ENCODE assay signal across 8 cellular contexts in genomic region chr14:51093371-51094281, GRCh38. TPM values are rescaled to one million over a fixed set of nuclear protein-coding genes. Genes with fewer than 3 reads are reported as not detected.
DNase-seq lines count a peak whose midpoint lies in the region; ATAC-seq and TF ChIP-seq lines count a peak whose summit lies in the region.

No MANE protein-coding gene starts in this region.

- peak; percentile 36 for ATAC-seq in CD4-positive, alpha-beta T cell (ENCODE audit: poor library complexity)
- ATAC-seq in GM21447 (IDR thresholded peaks at IDR 0.05; ENCODE audit: unreplicated experiment): no peak

- H2AFZ ChIP-seq in Karpas-422 (ENCODE audit: low read length): peak overlapping the region; percentile 79

- H4K20me1 ChIP-seq in Karpas-422 (ENCODE audit: insufficient read depth, low read depth, low read length): no peaks in the 10 kb centered on the region; the same call in 1 of the 2 replicates

- peaks cover 13% of the 10 kb centered on the region for H3K4me1 Mint-ChIP-seq in CD4-positive, alpha-beta T cell (ENCODE audit: low read depth)

- no peak overlapping the region for H3K27ac Mint-ChIP-seq in CD4-positive, alpha-beta T cell

- H3K4me3 Mint-ChIP-seq in CD4-positive, alpha-beta T cell: peak overlapping the region; percentile 99

- H3K4me2 ChIP-seq in Karpas-422 (ENCODE audit: low read depth, low read length, poor library complexity, severe bottlenecking): peak overlapping the region; percentile 91

- peak overlapping the region; percentile 61 for H3K9ac ChIP-seq in Karpas-422 (ENCODE audit: low read length)

- no peaks in the 10 kb centered on the region for H3K9me3 Mint-ChIP-seq in CD4-positive, alpha-beta T cell

- peak; percentile 45 for TF ChIP-seq CTCF in CD4-positive, alpha-beta T cell (IDR thresholded peaks at IDR 0.05)
- peak; percentile 52 for TF ChIP-seq CTCF in astrocyte of the cerebellum (IDR thresholded peaks at IDR 0.05; ENCODE audit: low read depth, low read length, missing control alignments)

- intact Hi-C loops in CD4-positive, alpha-beta T cell (cut with DNase I, micrococcal nuclease): loop anchor here in 1 of 2 experiments (2.0 kb wide), 1 partner anchor 147 kb away; the partner anchor contains the start of gene TMX1

- H3K9me3 ChIP-seq in CD4-positive, alpha-beta T cell (ENCODE audit: control insufficient read depth, low read length): no peaks in the 10 kb centered on the region
- no peaks in the 10 kb centered on the region for H3K9me3 ChIP-seq in Karpas-422 (ENCODE audit: low read length)

- no peaks in the 10 kb centered on the region for H3K9me2 ChIP-seq in Karpas-422 (replicated peaks; ENCODE audit: insufficient read depth, low read length)

- H3K27me3 ChIP-seq in CD4-positive, alpha-beta T cell (ENCODE audit: control insufficient read depth, insufficient read depth, low read length): peaks cover 5% of the 10 kb centered on the region
- H3K27me3 ChIP-seq in Karpas-422 (ENCODE audit: low read length): no peaks in the 10 kb centered on the region; the same call in 1 of the 2 replicates

- no peaks in the 10 kb centered on the region for H3K79me2 ChIP-seq in Karpas-422 (ENCODE audit: low read length)

- in situ Hi-C loops in astrocyte of the cerebellum (cut with HindIII; ENCODE audit: low sequenced_read_pairs): no loop called here

- H3K27ac ChIP-seq in CD4-positive, alpha-beta T cell (ENCODE audit: low read depth, low read length): no peak overlapping the region
- no peak overlapping the region for H3K27ac ChIP-seq in Karpas-422 (ENCODE audit: low read length)

- H3K36me3 ChIP-seq in Karpas-422 (ENCODE audit: insufficient read depth, low read length): no peaks in the 10 kb centered on the region

- H3K4me3 ChIP-seq in Karpas-422 (ENCODE audit: low read length): peak overlapping the region; percentile 65
- H3K4me3 ChIP-seq in astrocyte of the cerebellum (ENCODE audit: low read depth, low read length): peak overlapping the region; percentile 61

- POLR2A ChIA-PET in CD4-positive, alpha-beta T cell (lab: Charles Lee): interaction anchor here (1.3 kb wide), 1 partner anchor 10 kb away, joined by 3 read pairs; no protein-coding TSS in a partner anchor

- DNase-seq in CD4-positive, alpha-beta T cell: peak; percentile 17 to 52 (median 36)
- DNase-seq in Karpas-422 (peak; percentile 73), RPMI8226 (peak; percentile 4), astrocyte of the cerebellum (ENCODE audit: low read depth) (no peak), islet precursor cell (peak; percentile 72), H4 (ENCODE audit: low spot score) (no peak)
- DNase-seq in stimulated activated CD4-positive, alpha-beta T cell treated with anti-CD3 and anti-CD28 coated beads, Interleukin-15, amount 100 ng/mL, for 24 hours: peak; percentile 70

- H3K36me3 Mint-ChIP-seq in CD4-positive, alpha-beta T cell (ENCODE audit: low read depth): peaks cover 5% of the 10 kb centered on the region

- H3K4me1 ChIP-seq in Karpas-422 (ENCODE audit: low read length): peaks cover 26% of the 10 kb centered on the region

- peaks cover 19% of the 10 kb centered on the region for H3K27me3 Mint-ChIP-seq in CD4-positive, alpha-beta T cell

- CTCF ChIA-PET in CD4-positive, alpha-beta T cell (lab: Charles Lee): no interaction called here

RNA-seq across cellular contexts. Expression of gene TRIM9, which starts 1.3 kb away (rescaled TPM):
- under 1 TPM; 0.19 to 0.45 TPM for total RNA-seq in CD4-positive, alpha-beta T cell
- 0.63 and 1.7 TPM in 2 replicates for total RNA-seq in Karpas-422 (2014; rRNA removed; shearing (Covaris generic); ENCODE audit: low replicate concordance)
- total RNA-seq in H4 (2014; rRNA removed; shearing (Covaris generic)): 0.06 and 0.48 TPM in 2 replicates

Comparison
In these comparisons a context has a peak if more than half of its experiments do, and no peak if none do; other contexts are left out.
1. DNase-seq: peak in CD4-positive, alpha-beta T cell (10 of 10), Karpas-422 (single experiment), RPMI8226 (single experiment), islet precursor cell (single experiment) and stimulated activated CD4-positive, alpha-beta T cell treated with anti-CD3 and anti-CD28 coated beads, Interleukin-15, amount 100 ng/mL, for 24 hours (single experiment); none in astrocyte of the cerebellum (single experiment) and H4 (single experiment).